20 cellular contexts compared by ENCODE assay signal in genomic region chr10:17662193-17663138, GRCh38. TPM values are rescaled to one million over a fixed set of nuclear protein-coding genes. Genes with fewer than 3 reads are reported as not detected.
A peak's percentile ranks its signal among the peaks of the same experiment; 100 is the strongest.
DNase-seq lines count a peak whose midpoint lies in the region; ATAC-seq and TF ChIP-seq lines count a peak whose summit lies in the region.
"Had no signal": no experiment of that assay in that cellular context is flagged by ENCODE, and none has a peak within 500 bp of the region (broad histone marks: within the 10 kb centered on the region; RNA-seq: fewer than 3 reads in every experiment).

No MANE protein-coding gene starts in this region.

- no peak overlapping the region for H2AFZ ChIP-seq in DND-41 (ENCODE audit: low read depth, low read length)
- H2AFZ ChIP-seq: parathyroid adenoma had no signal

- peak; percentile 20 for DNase-seq in DND-41
- DNase-seq in OCI-M2 (lab: John Stamatoyannopoulos, UW; ENCODE audit: unreplicated experiment): peak; percentile 95
- no peak for DNase-seq in activated naive CD8-positive, alpha-beta T cell treated with anti-CD3 and anti-CD28 coated beads, Interleukin-2, amount 50 U/mL, for 24 hours
- no peak for DNase-seq in activated CD8-positive, alpha-beta memory T cell treated with anti-CD3 and anti-CD28 coated beads, Interleukin-2, amount 50 U/mL, for 4 hours
- DNase-seq in HT-29 (ENCODE audit: low spot score): no peak
- no peak for DNase-seq in progenitor cell of endocrine pancreas (ENCODE audit: low spot score, unreplicated experiment)
- DNase-seq: activated B cell treated with CpG ODN at 0.5 μM for 24 hours; activated CD8-positive, alpha-beta memory T cell treated with anti-CD3 and anti-CD28 coated beads for 24 hours; activated gamma-delta T cell; Calu3; endodermal cell; head of caudate nucleus; lower lobe of right lung; NCI-H2029; Right ventricle myocardium superior; stomach; T-helper 1 cell; upper lobe of right lung had no signal

- H3K36me3 ChIP-seq in BLaER1 (peaks cover 43% of the 10 kb centered on the region), DND-41 (ENCODE audit: insufficient read depth, low read length) (peaks cover 13% of the 10 kb centered on the region; the same call in 1 of the 2 replicates)

- peaks cover 8% of the 10 kb centered on the region for H3K4me1 ChIP-seq in BLaER1
- H3K4me1 ChIP-seq in DND-41 (ENCODE audit: insufficient read depth, low read length): peaks cover 13% of the 10 kb centered on the region
- H3K4me1 ChIP-seq: parathyroid adenoma had no signal

- peaks cover 51% of the 10 kb centered on the region for H3K4me1 Mint-ChIP-seq in activated naive CD8-positive, alpha-beta T cell treated with anti-CD3 and anti-CD28 coated beads, Interleukin-2, amount 50 U/mL, for 24 hours
- H3K4me1 Mint-ChIP-seq in progenitor cell of endocrine pancreas (ENCODE audit: low read depth): no peaks in the 10 kb centered on the region

- H3K9ac ChIP-seq in BLaER1: no peak overlapping the region
- no peak overlapping the region for H3K9ac ChIP-seq in DND-41 (ENCODE audit: low read depth, low read length)
- H3K9ac ChIP-seq: parathyroid adenoma had no signal

- H3K4me3 ChIP-seq in BLaER1: no peak overlapping the region
- H3K4me3 ChIP-seq in DND-41 (ENCODE audit: low read depth in 1 of 2, low read length in 2 of 2): no peak overlapping the region
- H3K4me3 ChIP-seq: lower lobe of right lung, stomach, upper lobe of right lung had no signal

- H3K4me2 ChIP-seq in BLaER1 (peak overlapping the region; percentile 37), DND-41 (ENCODE audit: insufficient read depth, low read length) (peak overlapping the region; percentile 13; the same call in 1 of the 2 replicates)

- H3K9me3 ChIP-seq in BLaER1 (peaks cover 3% of the 10 kb centered on the region; the same call in 1 of the 2 replicates), DND-41 (ENCODE audit: insufficient read depth, low read length, severe bottlenecking) (no peaks in the 10 kb centered on the region)
- H3K9me3 ChIP-seq: lower lobe of right lung, stomach, upper lobe of right lung had no signal

- H4K20me1 ChIP-seq in BLaER1 (peaks cover 46% of the 10 kb centered on the region), DND-41 (ENCODE audit: insufficient read depth, low read length) (no peaks in the 10 kb centered on the region)

- peaks cover 56% of the 10 kb centered on the region for H3K79me2 ChIP-seq in DND-41 (ENCODE audit: insufficient read depth, low read length)

- TF ChIP-seq CTCF in DND-41 (IDR thresholded peaks at IDR 0.05; ENCODE audit: borderline replicate concordance, extremely low read depth, low read length, poor library complexity, severe bottlenecking) (no peak), progenitor cell of endocrine pancreas (IDR thresholded peaks at IDR 0.05; ENCODE audit: unreplicated experiment) (no peak)

- no peak overlapping the region for H3K27ac Mint-ChIP-seq in activated naive CD8-positive, alpha-beta T cell treated with anti-CD3 and anti-CD28 coated beads, Interleukin-2, amount 50 U/mL, for 24 hours
- no peak overlapping the region for H3K27ac Mint-ChIP-seq in progenitor cell of endocrine pancreas
- H3K27ac Mint-ChIP-seq: activated B cell treated with CpG ODN at 0.5 μM for 24 hours, endodermal cell had no signal

- peaks cover 34% of the 10 kb centered on the region for H3K36me3 Mint-ChIP-seq in activated naive CD8-positive, alpha-beta T cell treated with anti-CD3 and anti-CD28 coated beads, Interleukin-2, amount 50 U/mL, for 24 hours (ENCODE audit: low read depth)
- H3K36me3 Mint-ChIP-seq in progenitor cell of endocrine pancreas (ENCODE audit: insufficient read depth): peaks cover 15% of the 10 kb centered on the region

- peaks cover under 1% of the 10 kb centered on the region for H3K9me3 Mint-ChIP-seq in activated naive CD8-positive, alpha-beta T cell treated with anti-CD3 and anti-CD28 coated beads, Interleukin-2, amount 50 U/mL, for 24 hours
- H3K9me3 Mint-ChIP-seq in progenitor cell of endocrine pancreas (ENCODE audit: low read depth): peaks cover 13% of the 10 kb centered on the region
- H3K9me3 Mint-ChIP-seq: activated B cell treated with CpG ODN at 0.5 μM for 24 hours had no signal

- H3K4me3 Mint-ChIP-seq in activated naive CD8-positive, alpha-beta T cell treated with anti-CD3 and anti-CD28 coated beads, Interleukin-2, amount 50 U/mL, for 24 hours: peak overlapping the region; percentile 1
- H3K4me3 Mint-ChIP-seq in progenitor cell of endocrine pancreas (ENCODE audit: low read depth): no peak overlapping the region
- H3K4me3 Mint-ChIP-seq: activated B cell treated with CpG ODN at 0.5 μM for 24 hours, endodermal cell had no signal

- no peaks in the 10 kb centered on the region for H3K27me3 Mint-ChIP-seq in activated naive CD8-positive, alpha-beta T cell treated with anti-CD3 and anti-CD28 coated beads, Interleukin-2, amount 50 U/mL, for 24 hours
- no peaks in the 10 kb centered on the region for H3K27me3 Mint-ChIP-seq in progenitor cell of endocrine pancreas
- H3K27me3 Mint-ChIP-seq: activated B cell treated with CpG ODN at 0.5 μM for 24 hours had no signal

- H3K27ac ChIP-seq in BLaER1: no peak overlapping the region
- peak overlapping the region; percentile 51; the same call in 1 of the 2 replicates for H3K27ac ChIP-seq in DND-41 (ENCODE audit: low read length)
- H3K27ac ChIP-seq: lower lobe of right lung, parathyroid adenoma, upper lobe of right lung had no signal

- no peaks in the 10 kb centered on the region for H3K27me3 ChIP-seq in BLaER1
- no peaks in the 10 kb centered on the region for H3K27me3 ChIP-seq in DND-41 (ENCODE audit: insufficient read depth, low read length, poor library complexity)
- H3K27me3 ChIP-seq: stomach, upper lobe of right lung had no signal

- peak; percentile 83 for ATAC-seq in DND-41 (ENCODE audit: insufficient read depth, low read depth)
- no peak for ATAC-seq in activated naive CD8-positive, alpha-beta T cell treated with anti-CD3 and anti-CD28 coated beads, Interleukin-2, amount 50 U/mL, for 24 hours
- ATAC-seq: lower lobe of right lung, upper lobe of right lung had no signal

RNA-seq across cellular contexts. Expression of gene STAM, which starts 18.5 kb away (rescaled TPM):
- 10.7 and 21.5 TPM in 2 replicates for total RNA-seq in HT-29 (2014; rRNA removed; shearing (Covaris generic))
- total RNA-seq in progenitor cell of endocrine pancreas: 25.1 and 27.8 TPM in 2 replicates

RNA-seq across cellular contexts. Expression of gene HACD1, which starts 45.3 kb away (rescaled TPM):
- total RNA-seq in HT-29 (2014; rRNA removed; shearing (Covaris generic)): 28.9 and 35.8 TPM in 2 replicates
- 14.3 and 15.9 TPM in 2 replicates for total RNA-seq in progenitor cell of endocrine pancreas

Comparison
In these comparisons a context has a peak if more than half of its experiments do, and no peak if none do; other contexts are left out.
1. DNase-seq: peak in DND-41 (single experiment) and OCI-M2 (single experiment); none in activated naive CD8-positive, alpha-beta T cell treated with anti-CD3 and anti-CD28 coated beads, Interleukin-2, amount 50 U/mL, for 24 hours (single experiment), activated CD8-positive, alpha-beta memory T cell treated with anti-CD3 and anti-CD28 coated beads, Interleukin-2, amount 50 U/mL, for 4 hours (single experiment), HT-29 (single experiment) and progenitor cell of endocrine pancreas (single experiment).